Comparison of ENCODE assay signal across 21 cellular contexts in genomic region chr10:128885573-128886555, GRCh38.
DNase-seq lines count a peak whose midpoint lies in the region; ATAC-seq, FAIRE-seq and TF ChIP-seq lines count a peak whose summit lies in the region.
"Had no signal": no experiment of that assay in that cellular context is flagged by ENCODE, and none has a peak within 500 bp of the region (broad histone marks: within the 10 kb centered on the region; RNA-seq: fewer than 3 reads in every experiment).

No MANE protein-coding gene starts in this region.

- H3K27ac ChIP-seq in esophagus muscularis mucosa (replicated peaks in 1 of 4) (no peak overlapping the region), neuronal stem cell (replicated peaks; ENCODE audit: low read length) (no peak overlapping the region)
- H3K27ac ChIP-seq: A549, C4-2B had no signal

- H3K36me3 ChIP-seq in bronchial epithelial cell (ENCODE audit: control insufficient read depth, insufficient read depth, low read length) (no peaks in the 10 kb centered on the region), esophagus muscularis mucosa (no peaks in the 10 kb centered on the region), neuronal stem cell (replicated peaks in 1 of 2; ENCODE audit: control insufficient read depth in 2 of 2, insufficient read depth in 2 of 2, low read length in 2 of 2) (no peaks in the 10 kb centered on the region)
- H3K36me3 ChIP-seq: BE2C, HAP-1 had no signal

- no peak overlapping the region for H2AK5ac ChIP-seq in neuronal stem cell (ENCODE audit: low read depth, low read length)

- H3K4me2 ChIP-seq in neuronal stem cell (ENCODE audit: insufficient read depth, low read length, poor library complexity, severe bottlenecking): no peak overlapping the region
- H3K4me2 ChIP-seq: A549 had no signal

- peak overlapping the region; percentile 1 for H3K14ac ChIP-seq in neuronal stem cell (ENCODE audit: low read length)

- DNase-seq in bronchial epithelial cell (ENCODE audit: low read depth): no peak
- DNase-seq in esophagus muscularis mucosa (ENCODE audit: extremely low spot score): peak; percentile 64
- no peak for DNase-seq in neuronal stem cell (ENCODE audit: low spot score)
- no peak for DNase-seq in urothelium cell line (ENCODE audit: low spot score)
- DNase-seq in T1000 (lab: John Stamatoyannopoulos, UW): no peak
- no peak for DNase-seq in activated gamma-delta T cell (lab: John Stamatoyannopoulos, UW)
- DNase-seq: BE2C; CD4-positive, alpha-beta memory T cell; DMS153; DMS79 treated with DMSO at 0.1 percent for 48 hours; EL; HFFc6 had no signal

- intact Hi-C loops in esophagus muscularis mucosa (cut with DNase I): no loop called here

- no peaks in the 10 kb centered on the region for H3K36me3 Mint-ChIP-seq in stimulated activated memory B cell treated with anti-CD40 and anti-IgM and Interleukin-4, amounts not matched to agents 10 μg/mL and 1 μg/mL and 100 μg/mL, for 72 hours
- H3K36me3 Mint-ChIP-seq: CD4-positive, alpha-beta memory T cell had no signal

- FAIRE-seq in bronchial epithelial cell (lab: Jason Lieb, UNC) (peak; percentile 50), urothelium cell line (lab: Jason Lieb, UNC) (peak; percentile 90)
- FAIRE-seq: A549, D721Med, G401.6, GM19239, H1, HTR-8/SVneo had no signal

- H3K4me1 Mint-ChIP-seq in stimulated activated memory B cell treated with anti-CD40 and anti-IgM and Interleukin-4, amounts not matched to agents 10 μg/mL and 1 μg/mL and 100 μg/mL, for 72 hours: no peaks in the 10 kb centered on the region
- H3K4me1 Mint-ChIP-seq: CD4-positive, alpha-beta memory T cell had no signal

- TF ChIP-seq CTCF in bronchial epithelial cell (IDR thresholded peaks at IDR 0.05; ENCODE audit: insufficient read depth, low read length, severe bottlenecking) (no peak), esophagus muscularis mucosa (IDR thresholded peaks at IDR 0.05) (no peak)

- H3K27me3 Mint-ChIP-seq in stimulated activated memory B cell treated with anti-CD40 and anti-IgM and Interleukin-4, amounts not matched to agents 10 μg/mL and 1 μg/mL and 100 μg/mL, for 72 hours: no peaks in the 10 kb centered on the region
- H3K27me3 Mint-ChIP-seq: CD4-positive, alpha-beta memory T cell had no signal

- WGBS in esophagus muscularis mucosa: 88% methylated on average over 22 of the region's 22 CpGs
- no CpG with 5 or more reads among the region's 22 CpGs for WGBS in neuronal stem cell (ENCODE audit: extremely low coverage in 2 of 2, insufficient read length in 2 of 2, insufficient replicate concordance in 1 of 2), 2 donors

- H3K27ac Mint-ChIP-seq in stimulated activated memory B cell treated with anti-CD40 and anti-IgM and Interleukin-4, amounts not matched to agents 10 μg/mL and 1 μg/mL and 100 μg/mL, for 72 hours: no peak overlapping the region
- H3K27ac Mint-ChIP-seq: CD4-positive, alpha-beta memory T cell; HFFc6 had no signal

- peaks cover 12% of the 10 kb centered on the region for H3K9me3 Mint-ChIP-seq in stimulated activated memory B cell treated with anti-CD40 and anti-IgM and Interleukin-4, amounts not matched to agents 10 μg/mL and 1 μg/mL and 100 μg/mL, for 72 hours

- H3K18ac ChIP-seq in neuronal stem cell (ENCODE audit: low read length): no peak overlapping the region

- H4K8ac ChIP-seq in neuronal stem cell (ENCODE audit: low read depth, low read length): peak overlapping the region; percentile 19

- H3K9me3 ChIP-seq in esophagus muscularis mucosa: peaks cover 0 to 8% (median 3%) of the 10 kb centered on the region in 4 donors
- peaks cover 0 to 15% of the 10 kb centered on the region in 2 donors for H3K9me3 ChIP-seq in neuronal stem cell (replicated peaks in 1 of 2; ENCODE audit: control insufficient read depth in 2 of 2, insufficient read depth in 1 of 2, low read depth in 1 of 2, low read length in 2 of 2)
- H3K9me3 ChIP-seq: A549, BE2C, HAP-1 had no signal

- H3K4me3 ChIP-seq in bronchial epithelial cell (ENCODE audit: low read depth, low read length): no peak overlapping the region
- no peak overlapping the region for H3K4me3 ChIP-seq in esophagus muscularis mucosa
- H3K4me3 ChIP-seq in neuronal stem cell (ENCODE audit: low read length in 2 of 2): peak overlapping the region in 1 of 2 donors; percentile 63
- H3K4me3 ChIP-seq: A549, HAP-1 had no signal

- H3K23ac ChIP-seq in neuronal stem cell (ENCODE audit: low read depth, low read length, poor library complexity): peak overlapping the region; percentile 7

- no peak for TF ChIP-seq POLR2A in esophagus muscularis mucosa (IDR thresholded peaks at IDR 0.05; ENCODE audit: low read depth)

- no peak overlapping the region for H3K4ac ChIP-seq in neuronal stem cell (ENCODE audit: low read length)

- no peak for TF ChIP-seq EP300 in esophagus muscularis mucosa (IDR thresholded peaks at IDR 0.05)

- H3K9ac ChIP-seq in neuronal stem cell (ENCODE audit: low read depth, low read length, poor library complexity): peak overlapping the region; percentile 50

- no peak overlapping the region for H2BK5ac ChIP-seq in neuronal stem cell (ENCODE audit: low read length)

- H3K79me1 ChIP-seq in neuronal stem cell (ENCODE audit: low read depth, low read length): no peaks in the 10 kb centered on the region

- H2BK120ac ChIP-seq in neuronal stem cell (ENCODE audit: low read depth, low read length): no peak overlapping the region

- H2BK15ac ChIP-seq in neuronal stem cell (ENCODE audit: low read length): no peak overlapping the region

- no peak for ATAC-seq in stimulated activated memory B cell treated with anti-CD40 and anti-IgM and Interleukin-4, amounts not matched to agents 10 μg/mL and 1 μg/mL and 100 μg/mL, for 72 hours
- ATAC-seq: A549 had no signal

- H4K91ac ChIP-seq in neuronal stem cell (ENCODE audit: low read depth, low read length, poor library complexity): peak overlapping the region; percentile 2

- H2BK12ac ChIP-seq in neuronal stem cell (ENCODE audit: low read length): no peak overlapping the region

- no peaks in the 10 kb centered on the region for H3K27me3 ChIP-seq in bronchial epithelial cell (ENCODE audit: control insufficient read depth, insufficient read depth, low read length)
- no peaks in the 10 kb centered on the region for H3K27me3 ChIP-seq in esophagus muscularis mucosa
- H3K27me3 ChIP-seq in neuronal stem cell (ENCODE audit: control insufficient read depth in 3 of 3, insufficient read depth in 3 of 3, low read depth in 1 of 3, low read length in 3 of 3): no peaks in the 10 kb centered on the region
- H3K27me3 ChIP-seq: BE2C had no signal

- H3K4me3 Mint-ChIP-seq in stimulated activated memory B cell treated with anti-CD40 and anti-IgM and Interleukin-4, amounts not matched to agents 10 μg/mL and 1 μg/mL and 100 μg/mL, for 72 hours: no peak overlapping the region
- H3K4me3 Mint-ChIP-seq: CD4-positive, alpha-beta memory T cell; HFFc6 had no signal

- H3K4me1 ChIP-seq in esophagus muscularis mucosa: no peaks in the 10 kb centered on the region
- no peaks in the 10 kb centered on the region for H3K4me1 ChIP-seq in neuronal stem cell (ENCODE audit: control insufficient read depth in 2 of 2, insufficient read depth in 1 of 2, low read depth in 1 of 2, low read length in 2 of 2)
- H3K4me1 ChIP-seq: A549, BE2C, HAP-1 had no signal

- no peak overlapping the region for H2AFZ ChIP-seq in neuronal stem cell (ENCODE audit: low read length)
